In genomic region chr9:99018653-99019052, GRCh38 we compare ENCODE assay signal across 28 cellular contexts.
DNase-seq lines count a peak whose midpoint lies in the region; ATAC-seq and TF ChIP-seq lines count a peak whose summit lies in the region.
"Had no signal": no experiment of that assay in that cellular context is flagged by ENCODE, and none has a peak within 500 bp of the region (broad histone marks: within the 10 kb centered on the region; RNA-seq: fewer than 3 reads in every experiment).

No MANE protein-coding gene starts in this region.

- TF ChIP-seq CTCF in gastroesophageal sphincter (IDR thresholded peaks at IDR 0.05) (no peak), smooth muscle cell (IDR thresholded peaks at IDR 0.05; ENCODE audit: borderline replicate concordance, insufficient read depth, poor library complexity, severe bottlenecking) (no peak)

- peak overlapping the region; percentile 70 for H3K9ac ChIP-seq in smooth muscle cell (ENCODE audit: low read depth)

- H3K79me2 ChIP-seq in smooth muscle cell (ENCODE audit: low read depth) = no peaks in the 10 kb centered on the region

- TF ChIP-seq POLR2A in gastroesophageal sphincter (IDR thresholded peaks at IDR 0.05) = no peak

- H3K27me3 Mint-ChIP-seq in CD4-positive, CD25-positive, alpha-beta regulatory T cell = peaks cover 4% of the 10 kb centered on the region
- H3K27me3 Mint-ChIP-seq: activated CD8-positive, alpha-beta memory T cell treated with anti-CD3 and anti-CD28 coated beads, Interleukin-2, amount 10 ng/mL, durations not matched to agents 7 days and 5 days; activated naive CD4-positive, alpha-beta T cell treated with anti-CD3 and anti-CD28 coated beads, Interleukin-2, amount 50 U/mL, for 24 hours; activated T-helper 17 cell treated with anti-CD3 and anti-CD28 coated beads, Interleukin-2, amount 50 U/mL, for 72 hours; stimulated activated naive CD8-positive, alpha-beta T cell treated with anti-CD3 and anti-CD28 coated beads, Interleukin-15, amount 100 ng/mL, for 72 hours had no signal

- no peak for ATAC-seq in CD4-positive, CD25-positive, alpha-beta regulatory T cell (ENCODE audit: low read depth in 2 of 2)
- no peak for ATAC-seq in gastroesophageal sphincter
- ATAC-seq in GM18867 (IDR thresholded peaks at IDR 0.05; ENCODE audit: unreplicated experiment) = no peak
- ATAC-seq: activated CD8-positive, alpha-beta memory T cell treated with anti-CD3 and anti-CD28 coated beads, Interleukin-2, amount 10 ng/mL, durations not matched to agents 7 days and 5 days; activated T-helper 17 cell treated with anti-CD3 and anti-CD28 coated beads, Interleukin-2, amount 50 U/mL, for 72 hours; left colon; stimulated activated naive CD8-positive, alpha-beta T cell treated with anti-CD3 and anti-CD28 coated beads, Interleukin-15, amount 100 ng/mL, for 72 hours; upper lobe of right lung had no signal

- H3K27ac ChIP-seq in CD4-positive, CD25-positive, alpha-beta regulatory T cell (ENCODE audit: insufficient read depth, low read length, poor library complexity, severe bottlenecking) = no peak overlapping the region
- H3K27ac ChIP-seq in SJSA1 (peak overlapping the region; percentile 84), gastroesophageal sphincter (peak overlapping the region in 3 of 4 donors; percentile 60 to 69 (median 61)), smooth muscle cell (ENCODE audit: low read depth) (peak overlapping the region; percentile 94)
- H3K27ac ChIP-seq: ovary, upper lobe of right lung had no signal

- H3F3A ChIP-seq in smooth muscle cell (ENCODE audit: low read depth) = peaks cover 27% of the 10 kb centered on the region

- no peaks in the 10 kb centered on the region for H3K36me3 ChIP-seq in CD4-positive, CD25-positive, alpha-beta regulatory T cell (ENCODE audit: control insufficient read depth, insufficient read depth, low read length)
- H3K36me3 ChIP-seq in SJSA1 = no peaks in the 10 kb centered on the region
- H3K36me3 ChIP-seq in gastroesophageal sphincter = peaks cover 0 to 91% of the 10 kb centered on the region in 2 donors
- no peaks in the 10 kb centered on the region for H3K36me3 ChIP-seq in smooth muscle cell (ENCODE audit: low read depth)
- H3K36me3 ChIP-seq: ovary, upper lobe of right lung had no signal

- H3K9me3 Mint-ChIP-seq in CD4-positive, CD25-positive, alpha-beta regulatory T cell = no peaks in the 10 kb centered on the region
- H3K9me3 Mint-ChIP-seq: activated naive CD4-positive, alpha-beta T cell treated with anti-CD3 and anti-CD28 coated beads, Interleukin-2, amount 50 U/mL, for 24 hours; activated T-helper 17 cell treated with anti-CD3 and anti-CD28 coated beads, Interleukin-2, amount 50 U/mL, for 72 hours had no signal

- H3K9me3 ChIP-seq in CD4-positive, CD25-positive, alpha-beta regulatory T cell (ENCODE audit: control insufficient read depth in 2 of 2, low read length in 2 of 2) = no peaks in the 10 kb centered on the region
- H3K9me3 ChIP-seq in SJSA1 (replicated peaks) (no peaks in the 10 kb centered on the region), gastroesophageal sphincter (no peaks in the 10 kb centered on the region), smooth muscle cell (replicated peaks; ENCODE audit: low read depth) (no peaks in the 10 kb centered on the region)
- H3K9me3 ChIP-seq: ovary, upper lobe of right lung had no signal

- H3K4me3 Mint-ChIP-seq in CD4-positive, CD25-positive, alpha-beta regulatory T cell = no peak overlapping the region
- H3K4me3 Mint-ChIP-seq: activated CD8-positive, alpha-beta memory T cell treated with anti-CD3 and anti-CD28 coated beads, Interleukin-2, amount 10 ng/mL, durations not matched to agents 7 days and 5 days; activated naive CD4-positive, alpha-beta T cell treated with anti-CD3 and anti-CD28 coated beads, Interleukin-2, amount 50 U/mL, for 24 hours; activated T-helper 17 cell treated with anti-CD3 and anti-CD28 coated beads, Interleukin-2, amount 50 U/mL, for 72 hours; nephron; stimulated activated naive CD8-positive, alpha-beta T cell treated with anti-CD3 and anti-CD28 coated beads, Interleukin-15, amount 100 ng/mL, for 72 hours had no signal

- no peak for DNase-seq in CD4-positive, CD25-positive, alpha-beta regulatory T cell
- no peak for DNase-seq in SJSA1 (ENCODE audit: low read depth in 1 of 2, low spot score in 2 of 2)
- DNase-seq in smooth muscle cell (lab: John Stamatoyannopoulos, UW; ENCODE audit: unreplicated experiment) = no peak
- DNase-seq in NCI-H82 treated with DMSO at 0.1 percent for 48 hours (lab: John Stamatoyannopoulos, UW; ENCODE audit: unreplicated experiment) = no peak
- DNase-seq in LoVo (ENCODE audit: low spot score) = no peak
- no peak for DNase-seq in NCI-H1694 treated with DMSO at 0.1 percent for 48 hours (lab: John Stamatoyannopoulos, UW)
- DNase-seq: activated CD4-positive, alpha-beta T cell treated with anti-CD3 and anti-CD28 coated beads, Interleukin-2, amount 50 U/mL, for 1 hour; activated CD8-positive, alpha-beta memory T cell treated with anti-CD3 and anti-CD28 coated beads, Interleukin-2, amount 10 ng/mL, durations not matched to agents 7 days and 5 days; anterior cingulate cortex; C1 segment of cervical spinal cord; Calu3; dermis blood vessel endothelial cell; H7; Kasumi-1; left colon; NCI-H1092; NCI-H187 treated with DMSO at 0.1 percent for 48 hours; NCI-H226; NCI-H748 treated with DMSO at 0.1 percent for 48 hours; ovary; Right ventricle myocardium superior; stimulated activated naive CD8-positive, alpha-beta T cell treated with anti-CD3 and anti-CD28 coated beads, Interleukin-15, amount 100 ng/mL, for 72 hours; upper lobe of right lung had no signal

- H3K4me3 ChIP-seq in CD4-positive, CD25-positive, alpha-beta regulatory T cell (ENCODE audit: low read depth, low read length) = no peak overlapping the region
- H3K4me3 ChIP-seq in SJSA1 (no peak overlapping the region), gastroesophageal sphincter (no peak overlapping the region), smooth muscle cell (no peak overlapping the region)
- H3K4me3 ChIP-seq: ovary, upper lobe of right lung had no signal

- no peaks in the 10 kb centered on the region for H3K36me3 Mint-ChIP-seq in CD4-positive, CD25-positive, alpha-beta regulatory T cell
- H3K36me3 Mint-ChIP-seq: activated naive CD4-positive, alpha-beta T cell treated with anti-CD3 and anti-CD28 coated beads, Interleukin-2, amount 50 U/mL, for 24 hours had no signal

- H3K27ac Mint-ChIP-seq in CD4-positive, CD25-positive, alpha-beta regulatory T cell = peak overlapping the region in 2 of 3 donors; percentile 3 to 91
- H3K27ac Mint-ChIP-seq: activated CD8-positive, alpha-beta memory T cell treated with anti-CD3 and anti-CD28 coated beads, Interleukin-2, amount 10 ng/mL, durations not matched to agents 7 days and 5 days; activated naive CD4-positive, alpha-beta T cell treated with anti-CD3 and anti-CD28 coated beads, Interleukin-2, amount 50 U/mL, for 24 hours; activated T-helper 17 cell treated with anti-CD3 and anti-CD28 coated beads, Interleukin-2, amount 50 U/mL, for 72 hours; nephron; stimulated activated naive CD8-positive, alpha-beta T cell treated with anti-CD3 and anti-CD28 coated beads, Interleukin-15, amount 100 ng/mL, for 72 hours had no signal

- H3K4me1 ChIP-seq in CD4-positive, CD25-positive, alpha-beta regulatory T cell (ENCODE audit: control insufficient read depth, insufficient read depth, low read length, poor library complexity, severe bottlenecking) = peaks cover 6% of the 10 kb centered on the region
- H3K4me1 ChIP-seq in SJSA1 (replicated peaks) (peaks cover 31% of the 10 kb centered on the region), gastroesophageal sphincter (peaks cover 0 to 25% (median 5%) of the 10 kb centered on the region in 3 donors), smooth muscle cell (ENCODE audit: low read depth) (peaks cover 5% of the 10 kb centered on the region)
- H3K4me1 ChIP-seq: upper lobe of right lung had no signal

- TF ChIP-seq EP300 in gastroesophageal sphincter (IDR thresholded peaks at IDR 0.05) = no peak

- H2AFZ ChIP-seq in smooth muscle cell (ENCODE audit: low read depth) = no peak overlapping the region

- peaks cover 7 to 28% (median 17%) of the 10 kb centered on the region in 4 donors for H3K4me1 Mint-ChIP-seq in CD4-positive, CD25-positive, alpha-beta regulatory T cell

- H3K4me2 ChIP-seq in smooth muscle cell = peak overlapping the region; percentile 12

- no peaks in the 10 kb centered on the region for H3K27me3 ChIP-seq in CD4-positive, CD25-positive, alpha-beta regulatory T cell (ENCODE audit: control insufficient read depth, insufficient read depth, low read length)
- no peaks in the 10 kb centered on the region for H3K27me3 ChIP-seq in SJSA1 (replicated peaks)
- H3K27me3 ChIP-seq in gastroesophageal sphincter = no peaks in the 10 kb centered on the region
- no peaks in the 10 kb centered on the region for H3K27me3 ChIP-seq in smooth muscle cell (ENCODE audit: low read depth)
- H3K27me3 ChIP-seq: ovary, upper lobe of right lung had no signal

- WGBS in gastroesophageal sphincter (ENCODE audit: low coverage in 1 of 2), 2 donors = 87 to 92% methylated on average over 1 of the region's 1 CpG
- 33% methylated on average over 1 of the region's 1 CpG for WGBS in smooth muscle cell (ENCODE audit: low lambda C conversion rate)

- H4K20me1 ChIP-seq in smooth muscle cell (ENCODE audit: low read depth) = no peaks in the 10 kb centered on the region
